ENCODE assay signal across 16 cellular contexts in genomic region chr1:50699795-50700194, GRCh38.
DNase-seq lines count a peak whose midpoint lies in the region; ATAC-seq and TF ChIP-seq lines count a peak whose summit lies in the region.
"Had no signal": no experiment of that assay in that cellular context is flagged by ENCODE, and none has a peak within 500 bp of the region (broad histone marks: within the 10 kb centered on the region; RNA-seq: fewer than 3 reads in every experiment).

No MANE protein-coding gene starts in this region.

- H3K4me3 Mint-ChIP-seq in WTC11: peak overlapping the region; percentile 62
- H3K4me3 Mint-ChIP-seq in neural progenitor cell: peak overlapping the region; percentile 39
- H3K4me3 Mint-ChIP-seq: activated CD8-positive, alpha-beta T cell treated with anti-CD3 and anti-CD28 coated beads, Interleukin-2, amount 10 ng/mL, durations not matched to agents 7 days and 5 days; CD14-positive monocyte; HFFc6 had no signal

- H3K27ac Mint-ChIP-seq in WTC11: peak overlapping the region; percentile 99
- peak overlapping the region; percentile 93 for H3K27ac Mint-ChIP-seq in neural progenitor cell
- H3K27ac Mint-ChIP-seq: activated CD8-positive, alpha-beta T cell treated with anti-CD3 and anti-CD28 coated beads, Interleukin-2, amount 10 ng/mL, durations not matched to agents 7 days and 5 days; CD14-positive monocyte; HFFc6 had no signal

- no peak overlapping the region for H2AFZ ChIP-seq in neural progenitor cell (replicated peaks)

- H3F3A ChIP-seq in neural progenitor cell (ENCODE audit: low read depth): peaks cover 25% of the 10 kb centered on the region

- POLR2A ChIA-PET in WTC11 (lab: Charles Lee): no interaction called here

- H3K36me3 ChIP-seq in HUES6 (ENCODE audit: control insufficient read depth, insufficient read depth, low read length): no peaks in the 10 kb centered on the region
- H3K36me3 ChIP-seq in neural progenitor cell: no peaks in the 10 kb centered on the region
- H3K36me3 ChIP-seq: upper lobe of left lung had no signal

- H3K9me3 Mint-ChIP-seq in WTC11 (no peaks in the 10 kb centered on the region), neural progenitor cell (no peaks in the 10 kb centered on the region)
- H3K9me3 Mint-ChIP-seq: CD14-positive monocyte, HFFc6 had no signal

- no peaks in the 10 kb centered on the region for H4K20me1 ChIP-seq in neural progenitor cell (ENCODE audit: low read depth)

- no peaks in the 10 kb centered on the region for H3K79me2 ChIP-seq in neural progenitor cell (ENCODE audit: low read depth)

- peaks cover 58% of the 10 kb centered on the region for H3K4me1 ChIP-seq in HUES6 (ENCODE audit: control insufficient read depth, insufficient read depth, low read length)
- peaks cover 87% of the 10 kb centered on the region for H3K4me1 ChIP-seq in neural progenitor cell

- DNase-seq in WTC11 (ENCODE audit: low spot score) (no peak), globus pallidus (ENCODE audit: low spot score) (peak; percentile 75), neural progenitor cell (ENCODE audit: low spot score) (no peak), NCI-H1436 treated with DMSO at 0.1 percent for 48 hours (lab: John Stamatoyannopoulos, UW) (no peak), GM03348 (ENCODE audit: low spot score) (no peak)
- DNase-seq in stimulated activated CD4-positive, alpha-beta T cell treated with anti-CD3 and anti-CD28 coated beads, Interleukin-4, amount 100 ng/mL, for 24 hours: no peak
- DNase-seq: activated CD8-positive, alpha-beta T cell treated with anti-CD3 and anti-CD28 coated beads, Interleukin-2, amount 10 ng/mL, durations not matched to agents 7 days and 5 days; activated gamma-delta T cell; activated T-cell treated with anti-CD3 and anti-CD28 coated beads for 4 hours; Calu3; EL; HFFc6; upper lobe of left lung had no signal

- H3K4me1 Mint-ChIP-seq in WTC11: peaks cover 60% of the 10 kb centered on the region
- H3K4me1 Mint-ChIP-seq in neural progenitor cell: peaks cover 58% of the 10 kb centered on the region
- H3K4me1 Mint-ChIP-seq: CD14-positive monocyte had no signal

- H3K27ac ChIP-seq in HUES6 (ENCODE audit: low read depth, low read length) (peak overlapping the region; percentile 79), neural progenitor cell (peak overlapping the region; percentile 96)

- H3K36me3 Mint-ChIP-seq in WTC11 (no peaks in the 10 kb centered on the region), neural progenitor cell (no peaks in the 10 kb centered on the region)

- CTCF ChIA-PET in WTC11 (lab: Charles Lee): interaction anchor here (1.5 to 2.1 kb wide), 2 partner anchors 16 to 79 kb away, joined by 9 to 14 read pairs; no protein-coding TSS in a partner anchor

- H3K27me3 ChIP-seq in HUES6 (ENCODE audit: control insufficient read depth, insufficient read depth, low read length): no peaks in the 10 kb centered on the region
- H3K27me3 ChIP-seq in neural progenitor cell: no peaks in the 10 kb centered on the region
- H3K27me3 ChIP-seq: upper lobe of left lung had no signal

- no peaks in the 10 kb centered on the region for H3K9me3 ChIP-seq in HUES6 (ENCODE audit: control insufficient read depth, insufficient read depth, low read depth, low read length)
- no peaks in the 10 kb centered on the region for H3K9me3 ChIP-seq in neural progenitor cell (ENCODE audit: low read depth)
- H3K9me3 ChIP-seq: upper lobe of left lung had no signal

- H3K4me3 ChIP-seq in HUES6 (ENCODE audit: low read depth, low read length): peak overlapping the region; percentile 30
- peak overlapping the region; percentile 44 for H3K4me3 ChIP-seq in neural progenitor cell
- H3K4me3 ChIP-seq: upper lobe of left lung had no signal

- peak overlapping the region; percentile 85 for H3K4me2 ChIP-seq in neural progenitor cell

- ATAC-seq in WTC11: peak; percentile 18
- ATAC-seq in HG03354 (IDR thresholded peaks at IDR 0.05; ENCODE audit: poor library complexity, severe bottlenecking, unreplicated experiment): no peak
- ATAC-seq: activated CD8-positive, alpha-beta T cell treated with anti-CD3 and anti-CD28 coated beads, Interleukin-2, amount 10 ng/mL, durations not matched to agents 7 days and 5 days had no signal

- peak overlapping the region; percentile 11 for H3K9ac ChIP-seq in HUES6 (ENCODE audit: low read length)
- no peak overlapping the region for H3K9ac ChIP-seq in neural progenitor cell

- no peaks in the 10 kb centered on the region for H3K27me3 Mint-ChIP-seq in WTC11 (ENCODE audit: low read depth)
- H3K27me3 Mint-ChIP-seq in neural progenitor cell (ENCODE audit: insufficient read depth, low read depth): no peaks in the 10 kb centered on the region

- TF ChIP-seq CTCF in WTC11 (IDR thresholded peaks at IDR 0.05): no peak
- TF ChIP-seq CTCF in neural progenitor cell (IDR thresholded peaks at IDR 0.05): no peak

TF ChIP-seq in WTC11, 78 proteins besides CTCF, POLR2A, EP300 and RAD21:
- TF ChIP-seq, protein P1, sequence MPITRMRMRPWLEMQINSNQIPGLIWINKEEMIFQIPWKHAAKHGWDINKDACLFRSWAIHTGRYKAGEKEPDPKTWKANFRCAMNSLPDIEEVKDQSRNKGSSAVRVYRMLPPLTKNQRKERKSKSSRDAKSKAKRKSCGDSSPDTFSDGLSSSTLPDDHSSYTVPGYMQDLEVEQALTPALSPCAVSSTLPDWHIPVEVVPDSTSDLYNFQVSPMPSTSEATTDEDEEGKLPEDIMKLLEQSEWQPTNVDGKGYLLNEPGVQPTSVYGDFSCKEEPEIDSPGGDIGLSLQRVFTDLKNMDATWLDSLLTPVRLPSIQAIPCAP (CRISPR knock-in tag; IDR thresholded peaks at IDR 0.05): no peak
- no peak for TF ChIP-seq FOXP1 (CRISPR knock-in tag; IDR thresholded peaks at IDR 0.05; ENCODE audit: borderline replicate concordance)
- TF ChIP-seq ARID4B (CRISPR knock-in tag; IDR thresholded peaks at IDR 0.05; ENCODE audit: borderline replicate concordance): no peak
- TF ChIP-seq NR2C2 (CRISPR knock-in tag; IDR thresholded peaks at IDR 0.05): no peak
- TF ChIP-seq ERG (CRISPR knock-in tag; IDR thresholded peaks at IDR 0.05): no peak
- TF ChIP-seq ELF4 (CRISPR knock-in tag; IDR thresholded peaks at IDR 0.05; ENCODE audit: low read depth): no peak
- no peak for TF ChIP-seq RORB (CRISPR knock-in tag; IDR thresholded peaks at IDR 0.05)
- no peak for TF ChIP-seq NFATC4 (CRISPR knock-in tag; IDR thresholded peaks at IDR 0.05)
- TF ChIP-seq NR1H2 (CRISPR knock-in tag; IDR thresholded peaks at IDR 0.05): no peak
- no peak for TF ChIP-seq MAX (CRISPR knock-in tag; IDR thresholded peaks at IDR 0.05)
- no peak for TF ChIP-seq NFYB (CRISPR knock-in tag; conservative IDR thresholded peaks at IDR 0.05; ENCODE audit: low read depth)
- TF ChIP-seq FOXJ3 (CRISPR knock-in tag; IDR thresholded peaks at IDR 0.05; ENCODE audit: borderline replicate concordance): no peak
- no peak for TF ChIP-seq ZNF232 (CRISPR knock-in tag; IDR thresholded peaks at IDR 0.05)
- no peak for TF ChIP-seq KAT7 (CRISPR knock-in tag; IDR thresholded peaks at IDR 0.05; ENCODE audit: borderline replicate concordance)
- no peak for TF ChIP-seq ZNF121 (CRISPR knock-in tag; IDR thresholded peaks at IDR 0.05)
- no peak for TF ChIP-seq ETV6 (CRISPR knock-in tag; IDR thresholded peaks at IDR 0.05)
